19 cellular contexts compared by ENCODE assay signal in genomic region chr15:99842071-99842470, GRCh38.
DNase-seq lines count a peak whose midpoint lies in the region; ATAC-seq, FAIRE-seq and TF ChIP-seq lines count a peak whose summit lies in the region.
"Had no signal": no experiment of that assay in that cellular context is flagged by ENCODE, and none has a peak within 500 bp of the region (broad histone marks: within the 10 kb centered on the region; RNA-seq: fewer than 3 reads in every experiment).

No MANE protein-coding gene starts in this region.

- POLR2A ChIA-PET in activated CD4-positive, alpha-beta memory T cell treated with anti-CD3 and anti-CD28 coated beads for 36 hours (lab: Charles Lee): no interaction called here
- POLR2A ChIA-PET in activated CD4-positive, alpha-beta memory T cell treated with anti-CD3 and anti-CD28 coated beads, Interleukin-2, amount 10 ng/mL, durations not matched to agents 7 days and 5 days (lab: Charles Lee): no interaction called here
- POLR2A ChIA-PET in activated naive CD8-positive, alpha-beta T cell treated with anti-CD3 and anti-CD28 coated beads, Interleukin-2, amount 10 ng/mL, durations not matched to agents 7 days and 5 days (lab: Charles Lee): no interaction called here

- no peak for TF ChIP-seq POLR2A in GM12891 (IDR thresholded peaks at IDR 0.05; ENCODE audit: low read depth, low read length)

- peak; percentile 89 for FAIRE-seq in GM12891 (lab: Jason Lieb, UNC)
- FAIRE-seq: GM18507, GM19239 had no signal

- intact Hi-C loops in activated CD4-positive, alpha-beta memory T cell treated with anti-CD3 and anti-CD28 coated beads for 36 hours (cut with micrococcal nuclease): loop anchor here (10.0 kb wide), 1 partner anchor 273 kb away; no protein-coding TSS in a partner anchor

- H3K36me3 Mint-ChIP-seq in activated CD4-positive, alpha-beta memory T cell treated with anti-CD3 and anti-CD28 coated beads for 36 hours: peaks cover 27% of the 10 kb centered on the region
- peaks cover 15% of the 10 kb centered on the region for H3K36me3 Mint-ChIP-seq in activated CD4-positive, alpha-beta memory T cell treated with anti-CD3 and anti-CD28 coated beads, Interleukin-2, amount 10 ng/mL, durations not matched to agents 7 days and 5 days (ENCODE audit: low read depth)
- peaks cover 21% of the 10 kb centered on the region for H3K36me3 Mint-ChIP-seq in activated naive CD8-positive, alpha-beta T cell treated with anti-CD3 and anti-CD28 coated beads, Interleukin-2, amount 10 ng/mL, durations not matched to agents 7 days and 5 days

- ATAC-seq in HG02642 (IDR thresholded peaks at IDR 0.05; ENCODE audit: poor library complexity, unreplicated experiment) (peak; percentile 52), GM18502 (IDR thresholded peaks at IDR 0.05; ENCODE audit: poor library complexity, unreplicated experiment) (no peak)
- peak; percentile 28 for ATAC-seq in activated naive CD8-positive, alpha-beta T cell treated with anti-CD3 and anti-CD28 coated beads, Interleukin-2, amount 10 ng/mL, durations not matched to agents 7 days and 5 days (ENCODE audit: low read depth)
- ATAC-seq: CD8-positive, alpha-beta T cell had no signal

- CTCF ChIA-PET in activated CD4-positive, alpha-beta memory T cell treated with anti-CD3 and anti-CD28 coated beads for 36 hours (lab: Charles Lee): no interaction called here
- CTCF ChIA-PET in activated CD4-positive, alpha-beta memory T cell treated with anti-CD3 and anti-CD28 coated beads, Interleukin-2, amount 10 ng/mL, durations not matched to agents 7 days and 5 days (lab: Charles Lee): no interaction called here

- peak; percentile 18 for DNase-seq in activated CD4-positive, alpha-beta memory T cell treated with anti-CD3 and anti-CD28 coated beads for 36 hours
- DNase-seq in activated CD4-positive, alpha-beta memory T cell treated with anti-CD3 and anti-CD28 coated beads, Interleukin-2, amount 10 ng/mL, durations not matched to agents 7 days and 5 days: no peak
- DNase-seq in GM12891 (ENCODE audit: insufficient read length, low spot score) (no peak), OCI-M2 (lab: John Stamatoyannopoulos, UW; ENCODE audit: unreplicated experiment) (no peak), NCI-H226 (no peak)
- DNase-seq in activated naive CD8-positive, alpha-beta T cell treated with anti-CD3 and anti-CD28 coated beads, Interleukin-2, amount 10 ng/mL, durations not matched to agents 7 days and 5 days: no peak
- DNase-seq: CD8-positive, alpha-beta T cell; DMS79; NCI-H1105 treated with DMSO at 0.1 percent for 48 hours; NCI-H1694 treated with DMSO at 0.1 percent for 48 hours; NCI-H2107; NCI-H2227 treated with DMSO at 0.1 percent for 48 hours; NCI-H526; SHP77 treated with DMSO at 0.1 percent for 48 hours had no signal

- no peaks in the 10 kb centered on the region for H3K27me3 Mint-ChIP-seq in activated CD4-positive, alpha-beta memory T cell treated with anti-CD3 and anti-CD28 coated beads for 36 hours
- H3K27me3 Mint-ChIP-seq in activated CD4-positive, alpha-beta memory T cell treated with anti-CD3 and anti-CD28 coated beads, Interleukin-2, amount 10 ng/mL, durations not matched to agents 7 days and 5 days: no peaks in the 10 kb centered on the region
- no peaks in the 10 kb centered on the region for H3K27me3 Mint-ChIP-seq in activated naive CD8-positive, alpha-beta T cell treated with anti-CD3 and anti-CD28 coated beads, Interleukin-2, amount 10 ng/mL, durations not matched to agents 7 days and 5 days
- H3K27me3 Mint-ChIP-seq: IgD-negative memory B cell had no signal

- peaks cover 45% of the 10 kb centered on the region for H3K4me1 Mint-ChIP-seq in activated CD4-positive, alpha-beta memory T cell treated with anti-CD3 and anti-CD28 coated beads for 36 hours (ENCODE audit: low read depth)
- peaks cover 23% of the 10 kb centered on the region for H3K4me1 Mint-ChIP-seq in activated CD4-positive, alpha-beta memory T cell treated with anti-CD3 and anti-CD28 coated beads, Interleukin-2, amount 10 ng/mL, durations not matched to agents 7 days and 5 days
- peaks cover 7% of the 10 kb centered on the region for H3K4me1 Mint-ChIP-seq in activated naive CD8-positive, alpha-beta T cell treated with anti-CD3 and anti-CD28 coated beads, Interleukin-2, amount 10 ng/mL, durations not matched to agents 7 days and 5 days
- H3K4me1 Mint-ChIP-seq: IgD-negative memory B cell had no signal

- H3K4me3 Mint-ChIP-seq in activated CD4-positive, alpha-beta memory T cell treated with anti-CD3 and anti-CD28 coated beads for 36 hours: no peak overlapping the region
- H3K4me3 Mint-ChIP-seq in activated CD4-positive, alpha-beta memory T cell treated with anti-CD3 and anti-CD28 coated beads, Interleukin-2, amount 10 ng/mL, durations not matched to agents 7 days and 5 days: no peak overlapping the region
- no peak overlapping the region for H3K4me3 Mint-ChIP-seq in activated naive CD8-positive, alpha-beta T cell treated with anti-CD3 and anti-CD28 coated beads, Interleukin-2, amount 10 ng/mL, durations not matched to agents 7 days and 5 days
- H3K4me3 Mint-ChIP-seq: CD8-positive, alpha-beta T cell; IgD-negative memory B cell had no signal

- H3K27ac Mint-ChIP-seq in activated CD4-positive, alpha-beta memory T cell treated with anti-CD3 and anti-CD28 coated beads for 36 hours: peak overlapping the region; percentile 28
- no peak overlapping the region for H3K27ac Mint-ChIP-seq in activated CD4-positive, alpha-beta memory T cell treated with anti-CD3 and anti-CD28 coated beads, Interleukin-2, amount 10 ng/mL, durations not matched to agents 7 days and 5 days
- no peak overlapping the region for H3K27ac Mint-ChIP-seq in activated naive CD8-positive, alpha-beta T cell treated with anti-CD3 and anti-CD28 coated beads, Interleukin-2, amount 10 ng/mL, durations not matched to agents 7 days and 5 days
- H3K27ac Mint-ChIP-seq: CD8-positive, alpha-beta T cell had no signal

- no peaks in the 10 kb centered on the region for H3K9me3 Mint-ChIP-seq in activated CD4-positive, alpha-beta memory T cell treated with anti-CD3 and anti-CD28 coated beads for 36 hours
- H3K9me3 Mint-ChIP-seq in activated CD4-positive, alpha-beta memory T cell treated with anti-CD3 and anti-CD28 coated beads, Interleukin-2, amount 10 ng/mL, durations not matched to agents 7 days and 5 days: peaks cover 2% of the 10 kb centered on the region
- H3K9me3 Mint-ChIP-seq in activated naive CD8-positive, alpha-beta T cell treated with anti-CD3 and anti-CD28 coated beads, Interleukin-2, amount 10 ng/mL, durations not matched to agents 7 days and 5 days: peaks cover 2% of the 10 kb centered on the region
- H3K9me3 Mint-ChIP-seq: CD8-positive, alpha-beta T cell; IgD-negative memory B cell had no signal

TF ChIP-seq in GM12891, 5 proteins besides CTCF, POLR2A, EP300 and RAD21:
- TF ChIP-seq POU2F2 (IDR thresholded peaks at IDR 0.05; ENCODE audit: low read depth, low read length): no peak
- TF ChIP-seq POLR2AphosphoS5 (IDR thresholded peaks at IDR 0.05; ENCODE audit: low read depth, low read length): no peak
- no peak for TF ChIP-seq PAX5 (IDR thresholded peaks at IDR 0.05; ENCODE audit: insufficient read depth, low read length, severe bottlenecking)
- TF ChIP-seq TAF1 (IDR thresholded peaks at IDR 0.05; ENCODE audit: low read depth, low read length): no peak
- TF ChIP-seq SPI1 (IDR thresholded peaks at IDR 0.05; ENCODE audit: low read depth, low read length): no peak
